8 cellular contexts compared by ENCODE assay signal in the genomic region with DNA sequence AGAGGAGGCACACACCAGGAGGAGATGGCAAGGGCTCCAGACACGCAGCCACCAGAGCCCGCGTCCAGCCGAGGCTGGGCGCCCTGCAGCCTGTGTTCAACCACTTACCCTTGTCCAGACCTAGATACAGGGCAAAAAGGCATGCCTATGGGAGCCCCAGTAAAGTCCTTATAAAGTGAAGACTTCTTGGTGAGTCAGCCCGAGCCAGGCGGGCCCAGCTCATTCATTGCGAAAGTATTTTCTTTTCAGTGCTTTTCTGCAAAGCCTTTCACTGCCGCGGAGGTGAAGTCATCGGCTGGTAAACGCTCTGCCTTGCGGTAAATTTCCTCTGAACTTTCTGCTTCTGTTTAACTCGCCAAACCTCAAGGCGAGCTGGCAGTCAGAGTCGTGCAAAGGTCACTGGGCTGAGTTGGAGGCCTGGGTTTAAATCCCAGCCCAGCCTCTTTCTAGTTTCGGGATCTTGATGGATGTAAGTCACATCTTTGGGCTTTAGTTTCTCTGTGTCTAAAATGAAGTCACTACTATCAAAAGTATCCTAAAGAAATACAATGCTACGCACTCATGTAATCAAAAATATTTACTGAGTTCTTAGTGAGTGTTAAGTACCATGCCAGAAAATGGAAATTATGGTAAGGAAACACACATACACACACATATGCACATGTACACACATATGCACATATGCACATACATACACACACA. TPM values are rescaled to one million over a fixed set of nuclear protein-coding genes. Genes with fewer than 3 reads are reported as not detected.
DNase-seq lines count a peak whose midpoint lies in the region; ATAC-seq and TF ChIP-seq lines count a peak whose summit lies in the region.

No MANE protein-coding gene starts in this region.

- peak overlapping the region; percentile 39 for H3K27ac Mint-ChIP-seq in activated CD8-positive, alpha-beta memory T cell treated with anti-CD3 and anti-CD28 coated beads, Interleukin-2, amount 10 ng/mL, durations not matched to agents 7 days and 5 days
- H3K27ac Mint-ChIP-seq in neural crest cell (ENCODE audit: unreplicated experiment), result peak overlapping the region; percentile 57

- peak overlapping the region; percentile 25 for H3K4me3 Mint-ChIP-seq in activated CD8-positive, alpha-beta memory T cell treated with anti-CD3 and anti-CD28 coated beads, Interleukin-2, amount 10 ng/mL, durations not matched to agents 7 days and 5 days
- H3K4me3 Mint-ChIP-seq in neural crest cell, result peak overlapping the region; percentile 8

- peak; percentile 99 for ATAC-seq in activated CD8-positive, alpha-beta memory T cell treated with anti-CD3 and anti-CD28 coated beads, Interleukin-2, amount 10 ng/mL, durations not matched to agents 7 days and 5 days

- peaks cover 23% of the 10 kb centered on the region for H3K4me1 ChIP-seq in stomach smooth muscle (ENCODE audit: control insufficient read depth, insufficient read depth, low read length)

- CTCF ChIA-PET in activated CD8-positive, alpha-beta memory T cell treated with anti-CD3 and anti-CD28 coated beads, Interleukin-2, amount 10 ng/mL, durations not matched to agents 7 days and 5 days (lab: Charles Lee), result interaction anchor here (1.0 to 2.2 kb wide), 8 partner anchors 9 to 127 kb away, joined by 3 to 7 read pairs (median 5); a partner anchor contains a TSS

- H3K9ac ChIP-seq in stomach smooth muscle (ENCODE audit: low read length in 2 of 2), result peak overlapping the region; percentile 67 to 71

- H3K27ac ChIP-seq in stomach smooth muscle (ENCODE audit: low read length), result peak overlapping the region; percentile 86

- no peaks in the 10 kb centered on the region for H3K36me3 ChIP-seq in stomach smooth muscle (ENCODE audit: control insufficient read depth in 2 of 2, insufficient read depth in 2 of 2, low read length in 2 of 2)

- peak; percentile 94 for DNase-seq in GM04504 (ENCODE audit: low read depth)
- peak; percentile 98 for DNase-seq in MV-4-11 (lab: John Stamatoyannopoulos, UW)
- peak; percentile 91 for DNase-seq in activated CD8-positive, alpha-beta memory T cell treated with anti-CD3 and anti-CD28 coated beads, Interleukin-2, amount 10 ng/mL, durations not matched to agents 7 days and 5 days
- peak; percentile 93 for DNase-seq in epithelial cell of proximal tubule (ENCODE audit: low read depth)
- peak; percentile 22 for DNase-seq in neural crest cell (ENCODE audit: low read depth, low spot score)
- no peak for DNase-seq in NCI-H82 treated with DMSO at 0.1 percent for 48 hours (lab: John Stamatoyannopoulos, UW; ENCODE audit: unreplicated experiment)
- DNase-seq in NCI-H1048 (lab: John Stamatoyannopoulos, UW), result no peak

- peaks cover 20% of the 10 kb centered on the region for H3K27me3 Mint-ChIP-seq in activated CD8-positive, alpha-beta memory T cell treated with anti-CD3 and anti-CD28 coated beads, Interleukin-2, amount 10 ng/mL, durations not matched to agents 7 days and 5 days
- H3K27me3 Mint-ChIP-seq in neural crest cell (ENCODE audit: low read depth), result no peaks in the 10 kb centered on the region

- no peak for TF ChIP-seq CTCF in epithelial cell of proximal tubule (conservative IDR thresholded peaks at IDR 0.05; ENCODE audit: low read depth, low read length)
- no peak for TF ChIP-seq CTCF in neural crest cell (conservative IDR thresholded peaks at IDR 0.05)

- no peaks in the 10 kb centered on the region for H3K9me3 Mint-ChIP-seq in activated CD8-positive, alpha-beta memory T cell treated with anti-CD3 and anti-CD28 coated beads, Interleukin-2, amount 10 ng/mL, durations not matched to agents 7 days and 5 days (ENCODE audit: low read depth)
- no peaks in the 10 kb centered on the region for H3K9me3 Mint-ChIP-seq in neural crest cell

- H3K4me1 Mint-ChIP-seq in activated CD8-positive, alpha-beta memory T cell treated with anti-CD3 and anti-CD28 coated beads, Interleukin-2, amount 10 ng/mL, durations not matched to agents 7 days and 5 days, result peaks cover 24% of the 10 kb centered on the region
- H3K4me1 Mint-ChIP-seq in neural crest cell, result peaks cover 64% of the 10 kb centered on the region

- H3K36me3 Mint-ChIP-seq in activated CD8-positive, alpha-beta memory T cell treated with anti-CD3 and anti-CD28 coated beads, Interleukin-2, amount 10 ng/mL, durations not matched to agents 7 days and 5 days, result no peaks in the 10 kb centered on the region
- no peaks in the 10 kb centered on the region for H3K36me3 Mint-ChIP-seq in neural crest cell (ENCODE audit: low read depth)

- no peaks in the 10 kb centered on the region for H3K9me3 ChIP-seq in stomach smooth muscle (ENCODE audit: control insufficient read depth in 2 of 2, low read length in 2 of 2)

- H3K4me3 ChIP-seq in epithelial cell of proximal tubule (ENCODE audit: low read depth, low read length) (no peak overlapping the region), stomach smooth muscle (ENCODE audit: low read length in 2 of 2) (peak overlapping the region; percentile 10 to 49)

- H3K27me3 ChIP-seq in stomach smooth muscle (ENCODE audit: control insufficient read depth in 1 of 2, insufficient read depth in 2 of 2, low read length in 2 of 2), result no peaks in the 10 kb centered on the region

RNA-seq across cellular contexts. Expression of a gene that starts 54.7 kb away (rescaled TPM):
- total RNA-seq in activated CD8-positive, alpha-beta memory T cell treated with anti-CD3 and anti-CD28 coated beads, Interleukin-2, amount 10 ng/mL, durations not matched to agents 7 days and 5 days, result 10 to 100 TPM; 12.5 to 13.7 TPM
- total RNA-seq in epithelial cell of proximal tubule (61.8 and 107 TPM in 2 replicates), neural crest cell (9.8 and 9.9 TPM in 2 replicates)

Comparison
In these comparisons a context has a peak if more than half of its experiments do, and no peak if none do; other contexts are left out.
1. DNase-seq: peak in GM04504 (single experiment), MV-4-11 (single experiment), activated CD8-positive, alpha-beta memory T cell treated with anti-CD3 and anti-CD28 coated beads, Interleukin-2, amount 10 ng/mL, durations not matched to agents 7 days and 5 days (single experiment), epithelial cell of proximal tubule (single experiment) and neural crest cell (single experiment); none in NCI-H82 treated with DMSO at 0.1 percent for 48 hours (single experiment) and NCI-H1048 (single experiment).